1 cellular context compared by ENCODE assay signal in genomic region chr9:36194326-36195000, GRCh38.
TF ChIP-seq lines count a peak whose summit lies in the region.

No MANE protein-coding gene starts in this region.

TF ChIP-seq in GM12878, 131 proteins besides CTCF, POLR2A, EP300 and RAD21:
- TF ChIP-seq DPF2 (IDR thresholded peaks at IDR 0.05) = no peak
- no peak for TF ChIP-seq E2F8 (IDR thresholded peaks at IDR 0.05; ENCODE audit: low read depth, partially characterized antibody)
- no peak for TF ChIP-seq TCF12 (IDR thresholded peaks at IDR 0.05; ENCODE audit: low read depth, low read length)
- 0 out of 2 replicates have a peak, but pooled peaks have one; percentile 31 for TF ChIP-seq POLR2AphosphoS5 (IDR thresholded peaks at IDR 0.05; ENCODE audit: low read length)
